20 cellular contexts compared by ENCODE assay signal in the genomic region with DNA sequence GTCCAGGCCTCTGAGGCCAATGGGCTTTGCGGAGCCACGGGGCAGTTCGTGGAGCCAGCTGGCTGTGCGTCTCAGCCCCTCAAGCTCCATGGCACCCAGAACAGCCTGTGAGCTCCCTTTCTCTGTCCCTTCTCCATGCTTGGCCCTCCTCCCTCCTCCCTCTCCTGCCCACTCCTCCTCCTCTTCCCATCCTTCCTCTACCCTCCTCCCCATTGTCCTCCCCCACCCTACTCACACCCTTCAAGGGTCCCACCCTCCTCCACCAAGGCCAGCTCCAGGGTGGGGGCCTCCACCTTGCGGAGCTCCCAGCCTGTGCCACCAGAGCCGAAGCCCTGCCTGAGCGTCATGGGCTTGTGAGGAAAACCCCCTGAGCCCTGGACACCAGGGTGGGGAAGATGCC.
"Had no signal": no experiment of that assay in that cellular context is flagged by ENCODE, and none has a peak within 500 bp of the region (broad histone marks: within the 10 kb centered on the region; RNA-seq: fewer than 3 reads in every experiment).

No MANE protein-coding gene starts in this region.

- H3K9me3 Mint-ChIP-seq: activated CD4-positive, alpha-beta T cell treated with anti-CD3 and anti-CD28 coated beads, Interleukin-2, amount 10 ng/mL, durations not matched to agents 24 days and 14 days; activated T-cell treated with anti-CD3 and anti-CD28 coated beads, Interleukin-2, amount 50 U/mL, for 72 hours; T-helper 1 cell treated with Interleukin-12 subunit alpha and Interleukin-12 subunit beta and Interleukin-4 antibody, amounts not matched to agents 30 μg/mL and 1 μg/mL, for 36 hours had no signal

- H3K4me1 ChIP-seq: breast epithelium had no signal

- H3K9me3 ChIP-seq: breast epithelium had no signal

- H3K4me3 Mint-ChIP-seq: T-helper 1 cell treated with Interleukin-12 subunit alpha and Interleukin-12 subunit beta and Interleukin-4 antibody, amounts not matched to agents 30 μg/mL and 1 μg/mL, for 36 hours had no signal

- H3K27ac Mint-ChIP-seq: activated T-cell treated with anti-CD3 and anti-CD28 coated beads, Interleukin-2, amount 50 U/mL, for 72 hours; T-helper 1 cell treated with Interleukin-12 subunit alpha and Interleukin-12 subunit beta and Interleukin-4 antibody, amounts not matched to agents 30 μg/mL and 1 μg/mL, for 36 hours had no signal

- H3K4me3 ChIP-seq: breast epithelium had no signal

- DNase-seq: activated CD4-positive, alpha-beta T cell treated with anti-CD3 and anti-CD28 coated beads for 1 hour; activated naive CD4-positive, alpha-beta T cell treated with anti-CD3 and anti-CD28 coated beads, Interleukin-2, amount 50 U/mL, for 16 hours; activated T-cell treated with anti-CD3 and anti-CD28 coated beads for 4 hours; aorta; Karpas-422; MM.1S; NCI-H1105; NCI-H1436; NCI-H1694 treated with DMSO at 0.1 percent for 48 hours; NCI-H2081; NCI-H510A treated with DMSO at 0.1 percent for 48 hours; NCI-H69; NK-92 treated with Interleukin-12 subunit alpha and Interleukin-12 subunit beta, amount 100 ng/mL, for 24 hours; PC-3; SHP77 treated with DMSO at 0.1 percent for 48 hours had no signal

- FAIRE-seq: RCC 7860 had no signal

- H3K27ac ChIP-seq: breast epithelium had no signal

- H3K27me3 ChIP-seq: breast epithelium had no signal

- H3K36me3 ChIP-seq: breast epithelium had no signal

- ATAC-seq: PC-3 had no signal
